8 cellular contexts compared by ENCODE assay signal in genomic region chr20:19936801-19937583, GRCh38.
DNase-seq lines count a peak whose midpoint lies in the region; ATAC-seq and TF ChIP-seq lines count a peak whose summit lies in the region.

No MANE protein-coding gene starts in this region.

- no peaks in the 10 kb centered on the region for H3K9me3 Mint-ChIP-seq in activated CD4-positive, alpha-beta T cell treated with anti-CD3 and anti-CD28 coated beads, Interleukin-2, amount 10 ng/mL, durations not matched to agents 7 days and 5 days
- no peaks in the 10 kb centered on the region for H3K9me3 Mint-ChIP-seq in immature natural killer cell
- no peaks in the 10 kb centered on the region for H3K9me3 Mint-ChIP-seq in H9

- H2BK120ac ChIP-seq in H9 (ENCODE audit: low read depth, low read length, poor library complexity, severe bottlenecking) = no peak overlapping the region

- ATAC-seq in GM21825 (IDR thresholded peaks at IDR 0.05; ENCODE audit: unreplicated experiment) = no peak

- no peaks in the 10 kb centered on the region for H3K23me2 ChIP-seq in H9 (ENCODE audit: insufficient read length, low read depth, low read length, poor library complexity, severe bottlenecking)

- TF ChIP-seq CTCF in H9 (conservative IDR thresholded peaks at IDR 0.05) = no peak

- no peaks in the 10 kb centered on the region for H3K79me1 ChIP-seq in H9 (ENCODE audit: insufficient read depth, low read depth, low read length, poor library complexity, severe bottlenecking)

- H4K91ac ChIP-seq in H9 (ENCODE audit: insufficient read length, low read depth, low read length) = no peak overlapping the region

- H3K4me3 Mint-ChIP-seq in activated CD4-positive, alpha-beta T cell treated with anti-CD3 and anti-CD28 coated beads, Interleukin-2, amount 10 ng/mL, durations not matched to agents 7 days and 5 days = peak overlapping the region; percentile 37
- H3K4me3 Mint-ChIP-seq in immature natural killer cell (peak overlapping the region in 4 of 5 donors; percentile 12 to 68 (median 65)), H9 (no peak overlapping the region)

- H3K27ac Mint-ChIP-seq in activated CD4-positive, alpha-beta T cell treated with anti-CD3 and anti-CD28 coated beads, Interleukin-2, amount 10 ng/mL, durations not matched to agents 7 days and 5 days = peak overlapping the region; percentile 65
- peak overlapping the region in 3 of 6 donors; percentile 4 to 69 (median 39) for H3K27ac Mint-ChIP-seq in immature natural killer cell
- H3K27ac Mint-ChIP-seq in H9 = no peak overlapping the region

- H2BK20ac ChIP-seq in H9 (ENCODE audit: low read depth, low read length, poor library complexity, severe bottlenecking) = no peak overlapping the region

- no peaks in the 10 kb centered on the region for H3K9me3 ChIP-seq in H9 (ENCODE audit: control insufficient read depth, low read depth, low read length)

- no peak overlapping the region for H3K9ac ChIP-seq in H9 (ENCODE audit: extremely low read depth, insufficient read length, low read length)

- no peak overlapping the region for H3K18ac ChIP-seq in H9 (ENCODE audit: insufficient read length, low read depth, low read length)

- no peak overlapping the region for H3T11ph ChIP-seq in H9 (ENCODE audit: low read length)

- peak; percentile 4 for DNase-seq in stimulated activated CD4-positive, alpha-beta T cell treated with anti-CD3 and anti-CD28 coated beads, Interleukin-4, amount 100 ng/mL, for 1 hour
- DNase-seq in stimulated activated CD4-positive, alpha-beta T cell treated with anti-CD3 and anti-CD28 coated beads, Interleukin-4, amount 100 ng/mL, for 4 hours = no peak
- DNase-seq in activated CD4-positive, alpha-beta T cell treated with anti-CD3 and anti-CD28 coated beads, Interleukin-2, amount 10 ng/mL, durations not matched to agents 7 days and 5 days = peak; percentile 8
- DNase-seq in immature natural killer cell = peak; percentile 11 to 14 (median 12)
- DNase-seq in activated gamma-delta T cell treated with Interleukin-2 at 50 U/mL for 16 hours = no peak
- no peak for DNase-seq in H9
- DNase-seq in dedifferentiated amniotic fluid mesenchymal stem cell (ENCODE audit: extremely low spot score) = no peak

- H4K5ac ChIP-seq in H9 (ENCODE audit: insufficient read length, low read depth, low read length) = no peak overlapping the region

- H2AFZ ChIP-seq in H9 (ENCODE audit: low read length) = no peak overlapping the region

- no CpG with 5 or more reads among the region's 13 CpGs for WGBS in H9 (ENCODE audit: extremely low coverage, insufficient read length, low lambda C conversion rate)

- no peak overlapping the region for H3K4me2 ChIP-seq in H9 (ENCODE audit: insufficient read depth, insufficient read length, low read length)

- peaks cover 32% of the 10 kb centered on the region for H3K27me3 Mint-ChIP-seq in activated CD4-positive, alpha-beta T cell treated with anti-CD3 and anti-CD28 coated beads, Interleukin-2, amount 10 ng/mL, durations not matched to agents 7 days and 5 days
- H3K27me3 Mint-ChIP-seq in immature natural killer cell (ENCODE audit: low read depth in 3 of 3) (peaks cover 8 to 18% (median 16%) of the 10 kb centered on the region in 3 donors), H9 (ENCODE audit: low read depth) (no peaks in the 10 kb centered on the region; the same call in 1 of the 2 replicates)

- H4K8ac ChIP-seq in H9 (replicated peaks; ENCODE audit: insufficient read length, low read depth, low read length) = no peak overlapping the region

- H2AK5ac ChIP-seq in H9 (ENCODE audit: insufficient read length, low read length) = no peak overlapping the region

- no peak overlapping the region for H2BK5ac ChIP-seq in H9 (ENCODE audit: insufficient read length, low read length)

- H3K4me1 Mint-ChIP-seq in activated CD4-positive, alpha-beta T cell treated with anti-CD3 and anti-CD28 coated beads, Interleukin-2, amount 10 ng/mL, durations not matched to agents 7 days and 5 days = peaks cover 18% of the 10 kb centered on the region
- H3K4me1 Mint-ChIP-seq in immature natural killer cell (peaks cover 38 to 46% of the 10 kb centered on the region in 2 donors), H9 (peaks cover 9 to 21% of the 10 kb centered on the region in 2 experiments)

- H3K79me2 ChIP-seq in H9 (ENCODE audit: insufficient read depth, low read length) = no peaks in the 10 kb centered on the region

- no peak overlapping the region for H3K23ac ChIP-seq in H9 (ENCODE audit: insufficient read length, low read depth, low read length)

- H3K56ac ChIP-seq in H9 (ENCODE audit: insufficient read length, low read depth, low read length) = no peak overlapping the region

- no peaks in the 10 kb centered on the region for H4K20me1 ChIP-seq in H9 (ENCODE audit: control insufficient read depth, insufficient read depth, insufficient read length)

- H3K36me3 Mint-ChIP-seq in activated CD4-positive, alpha-beta T cell treated with anti-CD3 and anti-CD28 coated beads, Interleukin-2, amount 10 ng/mL, durations not matched to agents 7 days and 5 days (ENCODE audit: low read depth) = no peaks in the 10 kb centered on the region
- H3K36me3 Mint-ChIP-seq in immature natural killer cell = no peaks in the 10 kb centered on the region
- H3K36me3 Mint-ChIP-seq in H9 (ENCODE audit: insufficient read depth in 1 of 3, low read depth in 3 of 3) = no peaks in the 10 kb centered on the region

- H2BK12ac ChIP-seq in H9 (ENCODE audit: insufficient read length, low read depth, low read length) = no peak overlapping the region

- no peak overlapping the region for H3K27ac ChIP-seq in H9 (ENCODE audit: insufficient read length, low read depth, low read length)

- no peaks in the 10 kb centered on the region for H3K27me3 ChIP-seq in H9 (ENCODE audit: insufficient read depth, low read length)

- no peak overlapping the region for H3K14ac ChIP-seq in H9 (ENCODE audit: insufficient read depth, low read length)

- POLR2A ChIA-PET in activated CD4-positive, alpha-beta T cell treated with anti-CD3 and anti-CD28 coated beads, Interleukin-2, amount 10 ng/mL, durations not matched to agents 7 days and 5 days (lab: Charles Lee) = no interaction called here

- no peaks in the 10 kb centered on the region for H3K4me1 ChIP-seq in H9 (ENCODE audit: insufficient read depth, low read length)

- CTCF ChIA-PET in activated CD4-positive, alpha-beta T cell treated with anti-CD3 and anti-CD28 coated beads, Interleukin-2, amount 10 ng/mL, durations not matched to agents 7 days and 5 days (lab: Charles Lee) = interaction anchor here (0.7 kb wide), 1 partner anchor 34 kb away, joined by 3 read pairs; no protein-coding TSS in a partner anchor

- no peak overlapping the region for H2BK15ac ChIP-seq in H9 (ENCODE audit: low read depth, low read length)

- no peak overlapping the region for H3K4ac ChIP-seq in H9 (ENCODE audit: low read depth, low read length)

Comparison
In these comparisons a context has a peak if more than half of its experiments do, and no peak if none do; other contexts are left out.
1. DNase-seq: peak in stimulated activated CD4-positive, alpha-beta T cell treated with anti-CD3 and anti-CD28 coated beads, Interleukin-4, amount 100 ng/mL, for 1 hour (single experiment), activated CD4-positive, alpha-beta T cell treated with anti-CD3 and anti-CD28 coated beads, Interleukin-2, amount 10 ng/mL, durations not matched to agents 7 days and 5 days (single experiment) and immature natural killer cell (3 of 3); none in stimulated activated CD4-positive, alpha-beta T cell treated with anti-CD3 and anti-CD28 coated beads, Interleukin-4, amount 100 ng/mL, for 4 hours (0 of 2), activated gamma-delta T cell treated with Interleukin-2 at 50 U/mL for 16 hours (single experiment), H9 (single experiment) and dedifferentiated amniotic fluid mesenchymal stem cell (single experiment).
2. H3K4me3 Mint-ChIP-seq: peak in activated CD4-positive, alpha-beta T cell treated with anti-CD3 and anti-CD28 coated beads, Interleukin-2, amount 10 ng/mL, durations not matched to agents 7 days and 5 days (single experiment) and immature natural killer cell (4 of 5); none in H9 (0 of 2).